ENCODE assay signal across 6 cellular contexts in the genomic region with DNA sequence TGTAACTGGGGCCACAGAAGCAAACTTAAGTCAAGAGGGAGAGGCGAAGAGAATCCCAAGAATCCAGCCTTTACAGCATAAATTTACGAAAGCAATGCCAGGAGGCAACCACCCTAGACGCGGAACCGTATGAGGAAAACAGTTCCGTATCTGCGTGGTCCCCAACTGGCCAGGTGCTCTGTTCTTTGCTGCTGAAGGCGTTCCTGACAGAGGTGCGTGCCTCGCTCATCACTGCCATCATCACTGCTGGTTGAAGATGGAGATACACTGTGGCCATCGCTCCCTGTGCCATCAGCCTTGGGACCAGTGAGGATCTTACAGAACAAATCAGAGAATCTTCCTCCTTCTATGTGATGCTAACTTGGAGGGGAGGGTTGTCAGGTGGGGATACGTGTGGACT.
"Had no signal": no experiment of that assay in that cellular context is flagged by ENCODE, and none has a peak within 500 bp of the region (broad histone marks: within the 10 kb centered on the region; RNA-seq: fewer than 3 reads in every experiment).

No MANE protein-coding gene starts in this region.

- DNase-seq: H9, HCEC 1CT had no signal

- H3K4me3 ChIP-seq: GM23338 had no signal

- H3K9me3 Mint-ChIP-seq: GM23338, H9, IgD-negative memory B cell had no signal

- H3K27ac Mint-ChIP-seq: GM23338, H9, IgD-negative memory B cell had no signal

- H3K4me1 Mint-ChIP-seq: GM23338, H9, IgD-negative memory B cell had no signal

- H3K27ac ChIP-seq: HL-60 had no signal

- H3K4me3 Mint-ChIP-seq: GM23338, H9, IgD-negative memory B cell had no signal

- ATAC-seq: GM23338, HepG2 had no signal

- H3K36me3 Mint-ChIP-seq: IgD-negative memory B cell had no signal

- H3K4me2 ChIP-seq: GM23338 had no signal

- H2AFZ ChIP-seq: GM23338 had no signal
